Comparison of ENCODE assay signal across 19 cellular contexts in genomic region chr3:59938857-59939256, GRCh38.
A peak's percentile ranks its signal among the peaks of the same experiment; 100 is the strongest.
DNase-seq lines count a peak whose midpoint lies in the region; ATAC-seq and TF ChIP-seq lines count a peak whose summit lies in the region.
"Had no signal": no experiment of that assay in that cellular context is flagged by ENCODE, and none has a peak within 500 bp of the region (broad histone marks: within the 10 kb centered on the region; RNA-seq: fewer than 3 reads in every experiment).

No MANE protein-coding gene starts in this region.

- no peak for TF ChIP-seq CTCF in cardiac muscle cell (IDR thresholded peaks at IDR 0.05; ENCODE audit: low read depth, low read length)

- CTCF ChIA-PET in activated CD4-positive, alpha-beta T cell treated with anti-CD3 and anti-CD28 coated beads for 36 hours (lab: Charles Lee), result interaction anchor here (0.8 kb wide), 1 partner anchor 71 kb away, joined by 3 read pairs; no protein-coding TSS in a partner anchor

- no peak overlapping the region for H3K4me3 Mint-ChIP-seq in activated CD4-positive, alpha-beta T cell treated with anti-CD3 and anti-CD28 coated beads for 36 hours
- H3K4me3 Mint-ChIP-seq in activated CD4-positive, alpha-beta T cell treated with anti-CD3 and anti-CD28 coated beads, Interleukin-2, amount 10 ng/mL, durations not matched to agents 24 days and 14 days, result no peak overlapping the region
- H3K4me3 Mint-ChIP-seq: H9 had no signal

- H3K36me3 Mint-ChIP-seq in activated CD4-positive, alpha-beta T cell treated with anti-CD3 and anti-CD28 coated beads for 36 hours (ENCODE audit: low read depth), result peaks cover 11% of the 10 kb centered on the region
- H3K36me3 Mint-ChIP-seq in activated CD4-positive, alpha-beta T cell treated with anti-CD3 and anti-CD28 coated beads, Interleukin-2, amount 10 ng/mL, durations not matched to agents 24 days and 14 days (ENCODE audit: low read depth), result peaks cover 41% of the 10 kb centered on the region

- H3K27me3 Mint-ChIP-seq in activated CD4-positive, alpha-beta T cell treated with anti-CD3 and anti-CD28 coated beads for 36 hours, result no peaks in the 10 kb centered on the region
- H3K27me3 Mint-ChIP-seq in activated CD4-positive, alpha-beta T cell treated with anti-CD3 and anti-CD28 coated beads, Interleukin-2, amount 10 ng/mL, durations not matched to agents 24 days and 14 days, result no peaks in the 10 kb centered on the region

- peaks cover 66% of the 10 kb centered on the region for H3K4me1 Mint-ChIP-seq in activated CD4-positive, alpha-beta T cell treated with anti-CD3 and anti-CD28 coated beads for 36 hours
- peaks cover 32% of the 10 kb centered on the region for H3K4me1 Mint-ChIP-seq in activated CD4-positive, alpha-beta T cell treated with anti-CD3 and anti-CD28 coated beads, Interleukin-2, amount 10 ng/mL, durations not matched to agents 24 days and 14 days
- H3K4me1 Mint-ChIP-seq: H9 had no signal

- ATAC-seq in activated CD4-positive, alpha-beta T cell treated with anti-CD3 and anti-CD28 coated beads for 36 hours, result peak; percentile 37
- ATAC-seq in left cardiac atrium, result no peak
- ATAC-seq in GM21825 (IDR thresholded peaks at IDR 0.05; ENCODE audit: unreplicated experiment), result no peak
- ATAC-seq: A549, GM12878 had no signal

- no peaks in the 10 kb centered on the region for H3K27me3 ChIP-seq in cardiac muscle cell

- no peaks in the 10 kb centered on the region for H3K9me3 ChIP-seq in cardiac muscle cell (ENCODE audit: low read depth)
- H3K9me3 ChIP-seq: A549 had no signal

- peaks cover 59% of the 10 kb centered on the region for H3K4me1 ChIP-seq in cardiac muscle cell (ENCODE audit: low read depth)
- H3K4me1 ChIP-seq: A549 had no signal

- peak overlapping the region; percentile 75 for H3K27ac ChIP-seq in cardiac muscle cell
- H3K27ac ChIP-seq: 22Rv1, A549, C4-2B had no signal

- intact Hi-C loops in activated CD4-positive, alpha-beta T cell treated with anti-CD3 and anti-CD28 coated beads for 36 hours (cut with DNase I, micrococcal nuclease), result no loop called here
- intact Hi-C loops in activated CD4-positive, alpha-beta T cell treated with anti-CD3 and anti-CD28 coated beads, Interleukin-2, amount 10 ng/mL, durations not matched to agents 24 days and 14 days (cut with micrococcal nuclease), result loop anchor here (5.0 to 10.0 kb wide), 3 partner anchors 113 to 1313 kb away; partner anchors contain the start of gene FHIT
- intact Hi-C loops in left cardiac atrium (cut with DNase I), result no loop called here

- H3K4me3 ChIP-seq in cardiac muscle cell, result no peak overlapping the region
- H3K4me3 ChIP-seq: A549, GM12878 had no signal

- POLR2A ChIA-PET in activated CD4-positive, alpha-beta T cell treated with anti-CD3 and anti-CD28 coated beads for 36 hours (lab: Charles Lee), result no interaction called here

- DNase-seq in activated CD4-positive, alpha-beta T cell treated with anti-CD3 and anti-CD28 coated beads for 36 hours, result peak; percentile 18
- no peak for DNase-seq in activated CD4-positive, alpha-beta T cell treated with anti-CD3 and anti-CD28 coated beads, Interleukin-2, amount 10 ng/mL, durations not matched to agents 24 days and 14 days
- DNase-seq in cardiac muscle cell (ENCODE audit: low read depth in 1 of 2, low spot score in 1 of 2) (no peak), left cardiac atrium (no peak), left kidney (ENCODE audit: low read depth, low spot score) (peak; percentile 34), NCI-H524 (lab: John Stamatoyannopoulos, UW) (no peak)
- DNase-seq: AML-193; CD8-positive, alpha-beta memory T cell; COR-L47; DMS 273 treated with DMSO at 0.1 percent for 48 hours; DMS53; DND-41; EL; H9 had no signal

- no peaks in the 10 kb centered on the region for H3K36me3 ChIP-seq in cardiac muscle cell

- H3K27ac Mint-ChIP-seq in activated CD4-positive, alpha-beta T cell treated with anti-CD3 and anti-CD28 coated beads for 36 hours, result peak overlapping the region; percentile 43
- H3K27ac Mint-ChIP-seq in activated CD4-positive, alpha-beta T cell treated with anti-CD3 and anti-CD28 coated beads, Interleukin-2, amount 10 ng/mL, durations not matched to agents 24 days and 14 days, result no peak overlapping the region
- H3K27ac Mint-ChIP-seq: H9 had no signal

- peaks cover 3% of the 10 kb centered on the region for H3K9me3 Mint-ChIP-seq in activated CD4-positive, alpha-beta T cell treated with anti-CD3 and anti-CD28 coated beads for 36 hours (ENCODE audit: low read depth)
- peaks cover 7% of the 10 kb centered on the region for H3K9me3 Mint-ChIP-seq in activated CD4-positive, alpha-beta T cell treated with anti-CD3 and anti-CD28 coated beads, Interleukin-2, amount 10 ng/mL, durations not matched to agents 24 days and 14 days
- H3K9me3 Mint-ChIP-seq: CD8-positive, alpha-beta memory T cell; H9 had no signal

Comparison
In these comparisons a context has a peak if more than half of its experiments do, and no peak if none do; other contexts are left out.
1. DNase-seq: peak in activated CD4-positive, alpha-beta T cell treated with anti-CD3 and anti-CD28 coated beads for 36 hours (single experiment) and left kidney (single experiment); none in activated CD4-positive, alpha-beta T cell treated with anti-CD3 and anti-CD28 coated beads, Interleukin-2, amount 10 ng/mL, durations not matched to agents 24 days and 14 days (single experiment), cardiac muscle cell (0 of 2), left cardiac atrium (single experiment) and NCI-H524 (0 of 2).